Comparison of ENCODE assay signal across 8 cellular contexts in genomic region chr11:31106963-31107576, GRCh38.
DNase-seq lines count a peak whose midpoint lies in the region; ATAC-seq lines count a peak whose summit lies in the region.

No MANE protein-coding gene starts in this region.

- intact Hi-C loops in posterior vena cava (cut with DNase I), result no loop called here

- DNase-seq in DMS 273 (lab: John Stamatoyannopoulos, UW; ENCODE audit: unreplicated experiment) (peak; percentile 86), HS-27A (ENCODE audit: low read depth) (peak; percentile 7), NOMO-1 treated with dmso at 0.1 percent for 144 hours (lab: John Stamatoyannopoulos, UW; ENCODE audit: unreplicated experiment) (peak; percentile 1), glomerular visceral epithelial cell (ENCODE audit: extremely low spot score) (peak; percentile 46), posterior vena cava (ENCODE audit: low spot score) (peak; percentile 77), cortex of kidney (lab: John Stamatoyannopoulos, UW) (no peak)
- peak; percentile 49 to 53 for DNase-seq in activated T-cell treated with anti-CD3 and anti-CD28 coated beads, Interleukin-2, amount 50 U/mL, for 48 hours

- peak; percentile 91 for ATAC-seq in GM19455 (IDR thresholded peaks at IDR 0.05; ENCODE audit: unreplicated experiment)
